1 cellular context compared by ENCODE assay signal in the genomic region with DNA sequence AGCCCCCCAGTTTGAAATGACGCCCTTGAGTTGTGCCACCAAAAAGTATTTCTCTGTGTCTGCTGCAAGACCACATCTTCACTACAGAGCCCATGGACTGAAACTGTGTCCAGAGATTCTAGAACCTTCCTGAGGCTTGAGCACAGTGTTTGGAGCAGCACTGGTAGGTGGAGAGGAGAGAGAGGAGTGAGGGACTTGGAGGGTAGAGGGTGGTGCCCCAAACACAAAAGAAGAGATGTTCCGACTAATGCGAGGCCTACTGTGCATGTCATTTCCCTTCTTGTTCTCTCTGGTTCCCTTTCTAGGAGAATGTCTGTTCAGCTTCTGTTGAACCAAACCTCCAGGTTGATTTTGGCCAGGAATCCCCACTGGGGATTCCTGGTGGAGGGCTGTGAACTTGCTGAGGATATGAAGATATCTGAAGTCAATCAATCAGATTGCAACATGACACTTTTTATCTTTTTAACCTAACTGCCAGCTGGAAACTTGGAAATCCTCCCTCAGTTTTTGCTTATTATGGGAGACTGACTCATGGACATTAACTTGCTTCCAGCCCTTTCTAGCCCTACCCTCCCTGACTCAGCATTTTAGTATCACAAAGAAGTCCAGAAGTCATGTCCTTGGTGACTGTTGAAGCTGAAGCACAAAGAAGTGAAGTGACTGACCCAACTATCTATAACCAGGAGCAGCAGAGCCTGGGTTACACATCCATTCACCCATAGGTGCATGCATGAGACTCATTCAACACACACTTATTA.
A peak's percentile ranks its signal among the peaks of the same experiment; 100 is the strongest.
TF ChIP-seq lines count a peak whose summit lies in the region.

No MANE protein-coding gene starts in this region.

TF ChIP-seq in K562, 482 proteins besides CTCF, POLR2A, EP300 and RAD21 (continued from another document and continues in another):
- TF ChIP-seq, protein P1, sequence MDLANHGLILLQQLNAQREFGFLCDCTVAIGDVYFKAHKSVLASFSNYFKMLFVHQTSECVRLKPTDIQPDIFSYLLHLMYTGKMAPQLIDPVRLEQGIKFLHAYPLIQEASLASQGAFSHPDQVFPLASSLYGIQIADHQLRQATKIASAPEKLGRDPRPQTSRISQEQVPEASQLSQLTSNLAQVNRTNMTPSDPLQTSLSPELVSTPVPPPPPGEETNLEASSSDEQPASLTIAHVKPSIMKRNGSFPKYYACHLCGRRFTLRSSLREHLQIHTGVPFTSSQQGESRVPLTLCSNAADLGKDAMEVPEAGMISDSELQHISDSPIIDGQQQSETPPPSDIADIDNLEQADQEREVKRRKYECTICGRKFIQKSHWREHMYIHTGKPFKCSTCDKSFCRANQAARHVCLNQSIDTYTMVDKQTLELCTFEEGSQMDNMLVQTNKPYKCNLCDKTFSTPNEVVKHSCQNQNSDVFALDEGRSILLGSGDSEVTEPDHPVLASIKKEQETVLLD (IDR thresholded peaks at IDR 0.05), result peak; percentile 50; the same call in 1 of the 2 replicates
- TF ChIP-seq FUS (optimal IDR thresholded peaks at IDR 0.05; ENCODE audit: low read depth, low read length), result no peak
- TF ChIP-seq, protein P2, sequence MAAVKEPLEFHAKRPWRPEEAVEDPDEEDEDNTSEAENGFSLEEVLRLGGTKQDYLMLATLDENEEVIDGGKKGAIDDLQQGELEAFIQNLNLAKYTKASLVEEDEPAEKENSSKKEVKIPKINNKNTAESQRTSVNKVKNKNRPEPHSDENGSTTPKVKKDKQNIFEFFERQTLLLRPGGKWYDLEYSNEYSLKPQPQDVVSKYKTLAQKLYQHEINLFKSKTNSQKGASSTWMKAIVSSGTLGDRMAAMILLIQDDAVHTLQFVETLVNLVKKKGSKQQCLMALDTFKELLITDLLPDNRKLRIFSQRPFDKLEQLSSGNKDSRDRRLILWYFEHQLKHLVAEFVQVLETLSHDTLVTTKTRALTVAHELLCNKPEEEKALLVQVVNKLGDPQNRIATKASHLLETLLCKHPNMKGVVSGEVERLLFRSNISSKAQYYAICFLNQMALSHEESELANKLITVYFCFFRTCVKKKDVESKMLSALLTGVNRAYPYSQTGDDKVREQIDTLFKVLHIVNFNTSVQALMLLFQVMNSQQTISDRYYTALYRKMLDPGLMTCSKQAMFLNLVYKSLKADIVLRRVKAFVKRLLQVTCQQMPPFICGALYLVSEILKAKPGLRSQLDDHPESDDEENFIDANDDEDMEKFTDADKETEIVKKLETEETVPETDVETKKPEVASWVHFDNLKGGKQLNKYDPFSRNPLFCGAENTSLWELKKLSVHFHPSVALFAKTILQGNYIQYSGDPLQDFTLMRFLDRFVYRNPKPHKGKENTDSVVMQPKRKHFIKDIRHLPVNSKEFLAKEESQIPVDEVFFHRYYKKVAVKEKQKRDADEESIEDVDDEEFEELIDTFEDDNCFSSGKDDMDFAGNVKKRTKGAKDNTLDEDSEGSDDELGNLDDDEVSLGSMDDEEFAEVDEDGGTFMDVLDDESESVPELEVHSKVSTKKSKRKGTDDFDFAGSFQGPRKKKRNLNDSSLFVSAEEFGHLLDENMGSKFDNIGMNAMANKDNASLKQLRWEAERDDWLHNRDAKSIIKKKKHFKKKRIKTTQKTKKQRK (IDR thresholded peaks at IDR 0.05; ENCODE audit: borderline replicate concordance, low read depth, low read length), result no peak
- TF ChIP-seq SMARCB1 (IDR thresholded peaks at IDR 0.05; ENCODE audit: insufficient read length, low read depth), result no peak
- TF ChIP-seq, protein P3, sequence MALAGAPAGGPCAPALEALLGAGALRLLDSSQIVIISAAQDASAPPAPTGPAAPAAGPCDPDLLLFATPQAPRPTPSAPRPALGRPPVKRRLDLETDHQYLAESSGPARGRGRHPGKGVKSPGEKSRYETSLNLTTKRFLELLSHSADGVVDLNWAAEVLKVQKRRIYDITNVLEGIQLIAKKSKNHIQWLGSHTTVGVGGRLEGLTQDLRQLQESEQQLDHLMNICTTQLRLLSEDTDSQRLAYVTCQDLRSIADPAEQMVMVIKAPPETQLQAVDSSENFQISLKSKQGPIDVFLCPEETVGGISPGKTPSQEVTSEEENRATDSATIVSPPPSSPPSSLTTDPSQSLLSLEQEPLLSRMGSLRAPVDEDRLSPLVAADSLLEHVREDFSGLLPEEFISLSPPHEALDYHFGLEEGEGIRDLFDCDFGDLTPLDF (CRISPR knock-in tag; IDR thresholded peaks at IDR 0.05), result no peak
- no peak for TF ChIP-seq ZKSCAN3 (CRISPR knock-in tag; IDR thresholded peaks at IDR 0.05)
- TF ChIP-seq ZNF165 (CRISPR knock-in tag; IDR thresholded peaks at IDR 0.05; ENCODE audit: borderline replicate concordance), result 0 out of 2 replicates have a peak, but pooled peaks have one; percentile 36
- no peak for TF ChIP-seq ZC3H11A (IDR thresholded peaks at IDR 0.05; ENCODE audit: low read depth, low read length)
- TF ChIP-seq, protein P4, sequence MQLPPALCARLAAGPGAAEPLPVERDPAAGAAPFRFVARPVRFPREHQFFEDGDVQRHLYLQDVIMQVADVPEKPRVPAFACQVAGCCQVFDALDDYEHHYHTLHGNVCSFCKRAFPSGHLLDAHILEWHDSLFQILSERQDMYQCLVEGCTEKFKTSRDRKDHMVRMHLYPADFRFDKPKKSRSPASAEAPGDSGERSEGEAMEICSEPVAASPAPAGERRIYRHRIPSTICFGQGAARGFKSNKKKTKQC (CRISPR knock-in tag; IDR thresholded peaks at IDR 0.05), result no peak
- TF ChIP-seq EHMT2 (IDR thresholded peaks at IDR 0.05), result peak; percentile 69; the same call in 1 of the 2 replicates
- peak; percentile 16; the same call in 1 of the 2 replicates for TF ChIP-seq ZNF239 (CRISPR knock-in tag; IDR thresholded peaks at IDR 0.05)
- TF ChIP-seq HDAC8 (tag; IDR thresholded peaks at IDR 0.05), result no peak
- no peak for TF ChIP-seq TAF7 (tag; IDR thresholded peaks at IDR 0.05)
- no peak for TF ChIP-seq HLTF (IDR thresholded peaks at IDR 0.05)
- no peak for TF ChIP-seq FOXJ2 (tag; IDR thresholded peaks at IDR 0.05)
- TF ChIP-seq, protein P5, sequence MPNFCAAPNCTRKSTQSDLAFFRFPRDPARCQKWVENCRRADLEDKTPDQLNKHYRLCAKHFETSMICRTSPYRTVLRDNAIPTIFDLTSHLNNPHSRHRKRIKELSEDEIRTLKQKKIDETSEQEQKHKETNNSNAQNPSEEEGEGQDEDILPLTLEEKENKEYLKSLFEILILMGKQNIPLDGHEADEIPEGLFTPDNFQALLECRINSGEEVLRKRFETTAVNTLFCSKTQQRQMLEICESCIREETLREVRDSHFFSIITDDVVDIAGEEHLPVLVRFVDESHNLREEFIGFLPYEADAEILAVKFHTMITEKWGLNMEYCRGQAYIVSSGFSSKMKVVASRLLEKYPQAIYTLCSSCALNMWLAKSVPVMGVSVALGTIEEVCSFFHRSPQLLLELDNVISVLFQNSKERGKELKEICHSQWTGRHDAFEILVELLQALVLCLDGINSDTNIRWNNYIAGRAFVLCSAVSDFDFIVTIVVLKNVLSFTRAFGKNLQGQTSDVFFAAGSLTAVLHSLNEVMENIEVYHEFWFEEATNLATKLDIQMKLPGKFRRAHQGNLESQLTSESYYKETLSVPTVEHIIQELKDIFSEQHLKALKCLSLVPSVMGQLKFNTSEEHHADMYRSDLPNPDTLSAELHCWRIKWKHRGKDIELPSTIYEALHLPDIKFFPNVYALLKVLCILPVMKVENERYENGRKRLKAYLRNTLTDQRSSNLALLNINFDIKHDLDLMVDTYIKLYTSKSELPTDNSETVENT (CRISPR knock-in tag; IDR thresholded peaks at IDR 0.05), result no peak
- TF ChIP-seq CBX3 (IDR thresholded peaks at IDR 0.05; ENCODE audit: borderline replicate concordance in 1 of 2, low read length in 2 of 2), result peak in 1 of 2 experiments; percentile 36; a peak in 1 of 3 replicates
- no peak for TF ChIP-seq ELF2 (CRISPR knock-in tag; IDR thresholded peaks at IDR 0.05)
- no peak for TF ChIP-seq ZNF263 (CRISPR knock-in tag; IDR thresholded peaks at IDR 0.05; ENCODE audit: borderline replicate concordance)
- no peak for TF ChIP-seq ZNF785 (CRISPR knock-in tag; IDR thresholded peaks at IDR 0.05)
- no peak for TF ChIP-seq XRCC3 (IDR thresholded peaks at IDR 0.05)
- no peak for TF ChIP-seq TSC22D4 (tag; IDR thresholded peaks at IDR 0.05)
- no peak for TF ChIP-seq ZNF431 (CRISPR knock-in tag; IDR thresholded peaks at IDR 0.05)
- TF ChIP-seq, protein P6, sequence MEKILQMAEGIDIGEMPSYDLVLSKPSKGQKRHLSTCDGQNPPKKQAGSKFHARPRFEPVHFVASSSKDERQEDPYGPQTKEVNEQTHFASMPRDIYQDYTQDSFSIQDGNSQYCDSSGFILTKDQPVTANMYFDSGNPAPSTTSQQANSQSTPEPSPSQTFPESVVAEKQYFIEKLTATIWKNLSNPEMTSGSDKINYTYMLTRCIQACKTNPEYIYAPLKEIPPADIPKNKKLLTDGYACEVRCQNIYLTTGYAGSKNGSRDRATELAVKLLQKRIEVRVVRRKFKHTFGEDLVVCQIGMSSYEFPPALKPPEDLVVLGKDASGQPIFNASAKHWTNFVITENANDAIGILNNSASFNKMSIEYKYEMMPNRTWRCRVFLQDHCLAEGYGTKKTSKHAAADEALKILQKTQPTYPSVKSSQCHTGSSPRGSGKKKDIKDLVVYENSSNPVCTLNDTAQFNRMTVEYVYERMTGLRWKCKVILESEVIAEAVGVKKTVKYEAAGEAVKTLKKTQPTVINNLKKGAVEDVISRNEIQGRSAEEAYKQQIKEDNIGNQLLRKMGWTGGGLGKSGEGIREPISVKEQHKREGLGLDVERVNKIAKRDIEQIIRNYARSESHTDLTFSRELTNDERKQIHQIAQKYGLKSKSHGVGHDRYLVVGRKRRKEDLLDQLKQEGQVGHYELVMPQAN (IDR thresholded peaks at IDR 0.05; ENCODE audit: borderline replicate concordance), result no peak
- TF ChIP-seq, protein P7, sequence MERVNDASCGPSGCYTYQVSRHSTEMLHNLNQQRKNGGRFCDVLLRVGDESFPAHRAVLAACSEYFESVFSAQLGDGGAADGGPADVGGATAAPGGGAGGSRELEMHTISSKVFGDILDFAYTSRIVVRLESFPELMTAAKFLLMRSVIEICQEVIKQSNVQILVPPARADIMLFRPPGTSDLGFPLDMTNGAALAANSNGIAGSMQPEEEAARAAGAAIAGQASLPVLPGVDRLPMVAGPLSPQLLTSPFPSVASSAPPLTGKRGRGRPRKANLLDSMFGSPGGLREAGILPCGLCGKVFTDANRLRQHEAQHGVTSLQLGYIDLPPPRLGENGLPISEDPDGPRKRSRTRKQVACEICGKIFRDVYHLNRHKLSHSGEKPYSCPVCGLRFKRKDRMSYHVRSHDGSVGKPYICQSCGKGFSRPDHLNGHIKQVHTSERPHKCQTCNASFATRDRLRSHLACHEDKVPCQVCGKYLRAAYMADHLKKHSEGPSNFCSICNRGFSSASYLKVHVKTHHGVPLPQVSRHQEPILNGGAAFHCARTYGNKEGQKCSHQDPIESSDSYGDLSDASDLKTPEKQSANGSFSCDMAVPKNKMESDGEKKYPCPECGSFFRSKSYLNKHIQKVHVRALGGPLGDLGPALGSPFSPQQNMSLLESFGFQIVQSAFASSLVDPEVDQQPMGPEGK (CRISPR knock-in tag; IDR thresholded peaks at IDR 0.05; ENCODE audit: borderline replicate concordance), result no peak
- TF ChIP-seq SRSF7 (optimal IDR thresholded peaks at IDR 0.05; ENCODE audit: low read depth, low read length), result no peak
- TF ChIP-seq FOSL1 (tag; conservative IDR thresholded peaks at IDR 0.05), result peak; percentile 95
- TF ChIP-seq, protein P8, sequence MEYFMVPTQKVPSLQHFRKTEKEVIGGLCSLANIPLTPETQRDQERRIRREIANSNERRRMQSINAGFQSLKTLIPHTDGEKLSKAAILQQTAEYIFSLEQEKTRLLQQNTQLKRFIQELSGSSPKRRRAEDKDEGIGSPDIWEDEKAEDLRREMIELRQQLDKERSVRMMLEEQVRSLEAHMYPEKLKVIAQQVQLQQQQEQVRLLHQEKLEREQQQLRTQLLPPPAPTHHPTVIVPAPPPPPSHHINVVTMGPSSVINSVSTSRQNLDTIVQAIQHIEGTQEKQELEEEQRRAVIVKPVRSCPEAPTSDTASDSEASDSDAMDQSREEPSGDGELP (CRISPR knock-in tag; IDR thresholded peaks at IDR 0.05; ENCODE audit: borderline replicate concordance), result peak; percentile 50; the same call in 1 of the 2 replicates
- no peak for TF ChIP-seq HNRNPL (IDR thresholded peaks at IDR 0.05; ENCODE audit: low read depth, low read length)
- TF ChIP-seq, protein P9, sequence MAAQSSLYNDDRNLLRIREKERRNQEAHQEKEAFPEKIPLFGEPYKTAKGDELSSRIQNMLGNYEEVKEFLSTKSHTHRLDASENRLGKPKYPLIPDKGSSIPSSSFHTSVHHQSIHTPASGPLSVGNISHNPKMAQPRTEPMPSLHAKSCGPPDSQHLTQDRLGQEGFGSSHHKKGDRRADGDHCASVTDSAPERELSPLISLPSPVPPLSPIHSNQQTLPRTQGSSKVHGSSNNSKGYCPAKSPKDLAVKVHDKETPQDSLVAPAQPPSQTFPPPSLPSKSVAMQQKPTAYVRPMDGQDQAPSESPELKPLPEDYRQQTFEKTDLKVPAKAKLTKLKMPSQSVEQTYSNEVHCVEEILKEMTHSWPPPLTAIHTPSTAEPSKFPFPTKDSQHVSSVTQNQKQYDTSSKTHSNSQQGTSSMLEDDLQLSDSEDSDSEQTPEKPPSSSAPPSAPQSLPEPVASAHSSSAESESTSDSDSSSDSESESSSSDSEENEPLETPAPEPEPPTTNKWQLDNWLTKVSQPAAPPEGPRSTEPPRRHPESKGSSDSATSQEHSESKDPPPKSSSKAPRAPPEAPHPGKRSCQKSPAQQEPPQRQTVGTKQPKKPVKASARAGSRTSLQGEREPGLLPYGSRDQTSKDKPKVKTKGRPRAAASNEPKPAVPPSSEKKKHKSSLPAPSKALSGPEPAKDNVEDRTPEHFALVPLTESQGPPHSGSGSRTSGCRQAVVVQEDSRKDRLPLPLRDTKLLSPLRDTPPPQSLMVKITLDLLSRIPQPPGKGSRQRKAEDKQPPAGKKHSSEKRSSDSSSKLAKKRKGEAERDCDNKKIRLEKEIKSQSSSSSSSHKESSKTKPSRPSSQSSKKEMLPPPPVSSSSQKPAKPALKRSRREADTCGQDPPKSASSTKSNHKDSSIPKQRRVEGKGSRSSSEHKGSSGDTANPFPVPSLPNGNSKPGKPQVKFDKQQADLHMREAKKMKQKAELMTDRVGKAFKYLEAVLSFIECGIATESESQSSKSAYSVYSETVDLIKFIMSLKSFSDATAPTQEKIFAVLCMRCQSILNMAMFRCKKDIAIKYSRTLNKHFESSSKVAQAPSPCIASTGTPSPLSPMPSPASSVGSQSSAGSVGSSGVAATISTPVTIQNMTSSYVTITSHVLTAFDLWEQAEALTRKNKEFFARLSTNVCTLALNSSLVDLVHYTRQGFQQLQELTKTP (IDR thresholded peaks at IDR 0.05; ENCODE audit: low read depth in 1 of 2, partially characterized antibody in 2 of 2), result no peak
- TF ChIP-seq TBP (optimal IDR thresholded peaks at IDR 0.05; ENCODE audit: low read depth, low read length), result peak; percentile 34
- no peak for TF ChIP-seq ZNF589 (CRISPR knock-in tag; IDR thresholded peaks at IDR 0.05; ENCODE audit: low read depth)
- no peak for TF ChIP-seq GTF2F1 (IDR thresholded peaks at IDR 0.05; ENCODE audit: low read depth, low read length)
- no peak for TF ChIP-seq NELFE (IDR thresholded peaks at IDR 0.05; ENCODE audit: insufficient read depth, insufficient read length)
- TF ChIP-seq, protein P10, sequence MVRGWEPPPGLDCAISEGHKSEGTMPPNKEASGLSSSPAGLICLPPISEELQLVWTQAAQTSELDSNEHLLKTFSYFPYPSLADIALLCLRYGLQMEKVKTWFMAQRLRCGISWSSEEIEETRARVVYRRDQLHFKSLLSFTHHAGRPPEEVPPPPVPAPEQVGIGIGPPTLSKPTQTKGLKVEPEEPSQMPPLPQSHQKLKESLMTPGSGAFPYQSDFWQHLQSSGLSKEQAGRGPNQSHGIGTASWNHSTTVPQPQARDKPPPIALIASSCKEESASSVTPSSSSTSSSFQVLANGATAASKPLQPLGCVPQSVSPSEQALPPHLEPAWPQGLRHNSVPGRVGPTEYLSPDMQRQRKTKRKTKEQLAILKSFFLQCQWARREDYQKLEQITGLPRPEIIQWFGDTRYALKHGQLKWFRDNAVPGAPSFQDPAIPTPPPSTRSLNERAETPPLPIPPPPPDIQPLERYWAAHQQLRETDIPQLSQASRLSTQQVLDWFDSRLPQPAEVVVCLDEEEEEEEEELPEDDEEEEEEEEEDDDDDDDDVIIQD (CRISPR knock-in tag; IDR thresholded peaks at IDR 0.05), result no peak
- TF ChIP-seq RBM15 (IDR thresholded peaks at IDR 0.05; ENCODE audit: insufficient read depth, low read length), result no peak
- no peak for TF ChIP-seq COPS2 (conservative IDR thresholded peaks at IDR 0.05)
